ENCODE assay signal across 8 cellular contexts in genomic region chr10:79266092-79266491, GRCh38.
A peak's percentile ranks its signal among the peaks of the same experiment; 100 is the strongest.
DNase-seq lines count a peak whose midpoint lies in the region; ATAC-seq and TF ChIP-seq lines count a peak whose summit lies in the region.

No MANE protein-coding gene starts in this region.

- H3K79me2 ChIP-seq in PC-9 (ENCODE audit: low read depth) = peaks cover 9% of the 10 kb centered on the region

- H3K4me2 ChIP-seq in PC-9 = peak overlapping the region; percentile 73; the same call in 1 of the 2 replicates

- H3K27me3 ChIP-seq in PC-9 (ENCODE audit: insufficient read depth, low read depth) (no peaks in the 10 kb centered on the region), tibial artery (no peaks in the 10 kb centered on the region)

- TF ChIP-seq POLR2A in GM18505 (IDR thresholded peaks at IDR 0.05; ENCODE audit: borderline replicate concordance, extremely low read depth, insufficient read depth, insufficient read length) = no peak

- no peaks in the 10 kb centered on the region for H3K9me2 ChIP-seq in PC-9 (ENCODE audit: insufficient read depth)

- H3K9me3 Mint-ChIP-seq in HFFc6 (no peaks in the 10 kb centered on the region), Calu3 (ENCODE audit: low read depth, unreplicated experiment) (no peaks in the 10 kb centered on the region)

- peak; percentile 31 for ATAC-seq in GM18505 (IDR thresholded peaks at IDR 0.05; ENCODE audit: unreplicated experiment)

- no peak for DNase-seq in HFFc6
- no peak for DNase-seq in PC-9
- DNase-seq in glomerular visceral epithelial cell (ENCODE audit: extremely low spot score) = peak; percentile 9
- DNase-seq in tibial artery = peak in 1 of 2 donors; percentile 88
- DNase-seq in Calu3 = no peak
- DNase-seq in kidney tubule cell (ENCODE audit: low spot score) = no peak
- DNase-seq in mucosa of gallbladder (ENCODE audit: low spot score) = no peak

- peaks cover 67% of the 10 kb centered on the region for H3K4me1 Mint-ChIP-seq in HFFc6 (ENCODE audit: low read depth)
- H3K4me1 Mint-ChIP-seq in Calu3 (ENCODE audit: low read depth, unreplicated experiment) = peaks cover 30% of the 10 kb centered on the region

- no peak for TF ChIP-seq CTCF in HFFc6 (IDR thresholded peaks at IDR 0.05)
- no peak for TF ChIP-seq CTCF in PC-9 (conservative IDR thresholded peaks at IDR 0.05)
- TF ChIP-seq CTCF in tibial artery (IDR thresholded peaks at IDR 0.05) = no peak
- no peak for TF ChIP-seq CTCF in Calu3 (IDR thresholded peaks at IDR 0.05; ENCODE audit: unreplicated experiment)

- CTCF ChIA-PET in PC-9 (lab: Charles Lee) = no interaction called here
- CTCF ChIA-PET in Calu3 (lab: Charles Lee) = no interaction called here

- no peak overlapping the region for H3K4me3 ChIP-seq in PC-9
- H3K4me3 ChIP-seq in tibial artery = no peak overlapping the region

- H3K36me3 ChIP-seq in PC-9 (ENCODE audit: low read depth) = no peaks in the 10 kb centered on the region
- H3K36me3 ChIP-seq in tibial artery = peaks cover 0 to 12% (median 1%) of the 10 kb centered on the region in 3 donors

- H3K36me3 Mint-ChIP-seq in HFFc6 (ENCODE audit: low read depth) (peaks cover 21% of the 10 kb centered on the region), Calu3 (ENCODE audit: insufficient read depth, unreplicated experiment) (peaks cover 15% of the 10 kb centered on the region)

- intact Hi-C loops in PC-9 (cut with micrococcal nuclease; ENCODE audit: unreplicated experiment) = loop anchor here (2.0 to 5.0 kb wide), 2 partner anchors 25 to 34 kb away; no protein-coding TSS in a partner anchor
- intact Hi-C loops in tibial artery (cut with DNase I; ENCODE audit: low total_unique reads) = no loop called here
- intact Hi-C loops in Calu3 (cut with micrococcal nuclease; ENCODE audit: unreplicated experiment) = no loop called here

- H3K27ac Mint-ChIP-seq in HFFc6 (peak overlapping the region; percentile 98), Calu3 (ENCODE audit: unreplicated experiment) (no peak overlapping the region)

- H3K27me3 Mint-ChIP-seq in HFFc6 (ENCODE audit: insufficient read depth) = peaks cover 24% of the 10 kb centered on the region
- H3K27me3 Mint-ChIP-seq in Calu3 (ENCODE audit: unreplicated experiment) = no peaks in the 10 kb centered on the region

- peak overlapping the region; percentile 87 for H3K27ac ChIP-seq in PC-9
- H3K27ac ChIP-seq in tibial artery = peak overlapping the region; percentile 79 to 87

- H3F3A ChIP-seq in PC-9 (ENCODE audit: insufficient read depth, low read depth) = peaks cover 30% of the 10 kb centered on the region; the same call in 1 of the 2 replicates

- POLR2A ChIA-PET in PC-9 (lab: Charles Lee; ENCODE audit: unreplicated experiment) = no interaction called here

- H2AFZ ChIP-seq in PC-9 = no peak overlapping the region

- BruUV-seq in PC-9 (replicated peaks; lab: Mats Ljungman, UMichigan) (no TSS peak), Calu3 (replicated peaks; lab: Mats Ljungman, UMichigan) (no TSS peak)

- H3K4me1 ChIP-seq in PC-9 (replicated peaks; ENCODE audit: insufficient read depth) = peaks cover 41% of the 10 kb centered on the region
- H3K4me1 ChIP-seq in tibial artery = peaks cover 5 to 79% (median 56%) of the 10 kb centered on the region in 4 donors

- H3K4me3 Mint-ChIP-seq in HFFc6 (peak overlapping the region; percentile 31), Calu3 (ENCODE audit: low read depth, unreplicated experiment) (no peak overlapping the region)

- H3K9me3 ChIP-seq in PC-9 (ENCODE audit: insufficient read depth, low read depth) (no peaks in the 10 kb centered on the region), tibial artery (no peaks in the 10 kb centered on the region)

- no peaks in the 10 kb centered on the region for H4K20me1 ChIP-seq in PC-9 (ENCODE audit: insufficient read depth)
